10 cellular contexts compared by ENCODE assay signal in the genomic region with DNA sequence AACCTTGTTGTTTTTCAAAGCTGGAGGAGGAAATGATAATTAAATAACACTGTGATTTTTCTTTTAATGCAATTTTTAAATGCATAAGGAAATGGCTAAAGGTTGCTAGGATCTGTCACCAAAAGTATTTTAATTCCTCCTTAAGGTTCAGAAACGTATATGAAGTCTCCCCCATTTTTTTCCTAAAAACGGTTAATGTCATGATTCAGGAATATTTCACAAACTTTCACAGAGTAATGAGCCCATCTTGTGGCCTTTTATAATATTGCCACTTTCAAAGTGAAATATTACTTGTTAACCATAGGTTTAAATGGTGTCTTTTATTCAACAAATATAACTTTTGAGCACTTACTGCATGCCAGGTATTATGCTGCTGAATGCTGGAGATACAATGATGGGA.
A peak's percentile ranks its signal among the peaks of the same experiment; 100 is the strongest.
DNase-seq lines count a peak whose midpoint lies in the region; ATAC-seq and TF ChIP-seq lines count a peak whose summit lies in the region.
"Had no signal": no experiment of that assay in that cellular context is flagged by ENCODE, and none has a peak within 500 bp of the region (broad histone marks: within the 10 kb centered on the region; RNA-seq: fewer than 3 reads in every experiment).

No MANE protein-coding gene starts in this region.

- H3K79me2 ChIP-seq in MM.1S (ENCODE audit: low read length): no peaks in the 10 kb centered on the region

- DNase-seq in AG10803 (ENCODE audit: low read depth) (peak; percentile 5), MM.1S (no peak), dermis blood vessel endothelial cell (peak; percentile 2), midbrain (lab: John Stamatoyannopoulos, UW) (peak; percentile 5), NCI-H510A treated with DMSO at 0.1 percent for 48 hours (lab: John Stamatoyannopoulos, UW) (no peak), NCI-H2227 treated with DMSO at 0.1 percent for 48 hours (lab: John Stamatoyannopoulos, UW) (no peak)
- DNase-seq: activated effector memory CD4-positive, alpha-beta T cell treated with Interleukin-2 at 50 U/mL for 16 hours; COR-L47 had no signal

- no peaks in the 10 kb centered on the region for H3K27me3 ChIP-seq in MM.1S (replicated peaks; ENCODE audit: insufficient read depth, low read length)

- no peaks in the 10 kb centered on the region for H3F3A ChIP-seq in MM.1S (ENCODE audit: insufficient read depth, low read length)

- H4K20me1 ChIP-seq in MM.1S (ENCODE audit: insufficient read depth, low read length): no peaks in the 10 kb centered on the region

- H3K9me2 ChIP-seq in MM.1S (replicated peaks; ENCODE audit: insufficient read depth, low read length): no peaks in the 10 kb centered on the region

- H3K27ac ChIP-seq in MM.1S (ENCODE audit: low read length): no peak overlapping the region

- H3K9me3 ChIP-seq in MM.1S (replicated peaks; ENCODE audit: insufficient read depth, low read length): no peaks in the 10 kb centered on the region

- ATAC-seq in HG03159 (IDR thresholded peaks at IDR 0.05; ENCODE audit: unreplicated experiment) (no peak), GM19351 (IDR thresholded peaks at IDR 0.05; ENCODE audit: unreplicated experiment) (no peak)

- H3K4me1 ChIP-seq in MM.1S (ENCODE audit: low read length): no peaks in the 10 kb centered on the region; the same call in 1 of the 2 replicates

- no peak overlapping the region for H2AFZ ChIP-seq in MM.1S (ENCODE audit: low read length)

- TF ChIP-seq CTCF in AG10803 (conservative IDR thresholded peaks at IDR 0.05; ENCODE audit: low read length) (peak; percentile 34; the same call in 1 of the 2 replicates), MM.1S (IDR thresholded peaks at IDR 0.05; ENCODE audit: low read length) (peak; percentile 33)

- no peak overlapping the region for H3K4me2 ChIP-seq in MM.1S (ENCODE audit: low read depth, low read length)

- no peaks in the 10 kb centered on the region for H3K36me3 ChIP-seq in MM.1S (replicated peaks; ENCODE audit: insufficient read depth, low read length)

- no peak overlapping the region for H3K9ac ChIP-seq in MM.1S (ENCODE audit: low read length)

- H3K4me3 ChIP-seq in AG10803 (ENCODE audit: low read length) (no peak overlapping the region), MM.1S (ENCODE audit: low read length) (no peak overlapping the region)

Comparison
In these comparisons a context has a peak if more than half of its experiments do, and no peak if none do; other contexts are left out.
1. DNase-seq: peak in AG10803 (single experiment), dermis blood vessel endothelial cell (single experiment) and midbrain (single experiment); none in MM.1S (single experiment), NCI-H510A treated with DMSO at 0.1 percent for 48 hours (single experiment) and NCI-H2227 treated with DMSO at 0.1 percent for 48 hours (single experiment).